Comparison of ENCODE assay signal across 10 cellular contexts in genomic region chr9:33151601-33152000, GRCh38. TPM values are rescaled to one million over a fixed set of nuclear protein-coding genes. Genes with fewer than 3 reads are reported as not detected.
DNase-seq lines count a peak whose midpoint lies in the region; ATAC-seq and TF ChIP-seq lines count a peak whose summit lies in the region.
"Had no signal": no experiment of that assay in that cellular context is flagged by ENCODE, and none has a peak within 500 bp of the region (broad histone marks: within the 10 kb centered on the region; RNA-seq: fewer than 3 reads in every experiment).

No MANE protein-coding gene starts in this region.

- H3K9me3 Mint-ChIP-seq in CD4-positive, CD25-positive, alpha-beta regulatory T cell = peaks cover 0 to 7% (median 0%) of the 10 kb centered on the region in 7 donors
- H3K9me3 Mint-ChIP-seq: activated CD4-positive, alpha-beta T cell treated with anti-CD3 and anti-CD28 coated beads, Interleukin-2, amount 10 ng/mL, durations not matched to agents 24 days and 14 days had no signal

- peaks cover 33% of the 10 kb centered on the region for H3K4me1 ChIP-seq in CD4-positive, CD25-positive, alpha-beta regulatory T cell (ENCODE audit: control insufficient read depth, insufficient read depth, low read length, poor library complexity, severe bottlenecking)
- H3K4me1 ChIP-seq in SJSA1 (replicated peaks) = peaks cover 16% of the 10 kb centered on the region

- H3K27me3 Mint-ChIP-seq in CD4-positive, CD25-positive, alpha-beta regulatory T cell = no peaks in the 10 kb centered on the region
- H3K27me3 Mint-ChIP-seq: activated CD4-positive, alpha-beta T cell treated with anti-CD3 and anti-CD28 coated beads, Interleukin-2, amount 10 ng/mL, durations not matched to agents 24 days and 14 days had no signal

- no peaks in the 10 kb centered on the region for H3K27me3 ChIP-seq in CD4-positive, CD25-positive, alpha-beta regulatory T cell (ENCODE audit: control insufficient read depth, insufficient read depth, low read length)
- H3K27me3 ChIP-seq in SJSA1 (replicated peaks) = no peaks in the 10 kb centered on the region

- DNase-seq in CD4-positive, CD25-positive, alpha-beta regulatory T cell = no peak
- DNase-seq in SJSA1 (ENCODE audit: low read depth in 1 of 2, low spot score in 2 of 2) (no peak), fibroblast of villous mesenchyme (ENCODE audit: low read depth) (no peak), sciatic nerve (ENCODE audit: low spot score) (no peak), SW480 (ENCODE audit: low spot score) (no peak), EL (no peak), NCI-H1436 (lab: John Stamatoyannopoulos, UW) (no peak)
- DNase-seq: activated CD4-positive, alpha-beta T cell treated with anti-CD3 and anti-CD28 coated beads, Interleukin-2, amount 10 ng/mL, durations not matched to agents 24 days and 14 days; NCI-H1105 treated with DMSO at 0.1 percent for 48 hours had no signal

- H3K27ac ChIP-seq in CD4-positive, CD25-positive, alpha-beta regulatory T cell (ENCODE audit: insufficient read depth, low read length, poor library complexity, severe bottlenecking) = no peak overlapping the region
- peak overlapping the region; percentile 21; the same call in 1 of the 2 replicates for H3K27ac ChIP-seq in SJSA1

- no peaks in the 10 kb centered on the region for H3K9me3 ChIP-seq in CD4-positive, CD25-positive, alpha-beta regulatory T cell (ENCODE audit: control insufficient read depth in 2 of 2, low read length in 2 of 2)
- H3K9me3 ChIP-seq in SJSA1 (replicated peaks) = no peaks in the 10 kb centered on the region

- H3K36me3 ChIP-seq in CD4-positive, CD25-positive, alpha-beta regulatory T cell (ENCODE audit: control insufficient read depth, insufficient read depth, low read length) = peaks cover 2% of the 10 kb centered on the region
- H3K36me3 ChIP-seq in SJSA1 = no peaks in the 10 kb centered on the region

- peak overlapping the region in 3 of 4 donors; percentile 23 to 87 (median 28) for H3K4me3 Mint-ChIP-seq in CD4-positive, CD25-positive, alpha-beta regulatory T cell
- H3K4me3 Mint-ChIP-seq: activated CD4-positive, alpha-beta T cell treated with anti-CD3 and anti-CD28 coated beads, Interleukin-2, amount 10 ng/mL, durations not matched to agents 24 days and 14 days had no signal

- intact Hi-C loops in sciatic nerve (cut with DNase I) = loop anchor here (10.0 kb wide), 1 partner anchor 767 kb away; the partner anchor contains the start of gene ACO1

- H3K27ac Mint-ChIP-seq in CD4-positive, CD25-positive, alpha-beta regulatory T cell = peak overlapping the region; percentile 78 to 88 (median 87)

- H3K4me3 ChIP-seq in CD4-positive, CD25-positive, alpha-beta regulatory T cell (ENCODE audit: low read depth, low read length) = no peak overlapping the region
- no peak overlapping the region for H3K4me3 ChIP-seq in SJSA1
- H3K4me3 ChIP-seq in fibroblast of villous mesenchyme (ENCODE audit: low read depth, low read length) = peak overlapping the region; percentile 12

- peaks cover 5% of the 10 kb centered on the region for H3K36me3 Mint-ChIP-seq in CD4-positive, CD25-positive, alpha-beta regulatory T cell

- ATAC-seq in CD4-positive, CD25-positive, alpha-beta regulatory T cell (ENCODE audit: low read depth in 2 of 2) = no peak
- ATAC-seq in sciatic nerve (peak; percentile 21), HG03095 (IDR thresholded peaks at IDR 0.05; ENCODE audit: unreplicated experiment) (no peak)

- TF ChIP-seq CTCF in fibroblast of villous mesenchyme (IDR thresholded peaks at IDR 0.05; ENCODE audit: insufficient read depth, low read depth, low read length) = no peak

- H3K4me1 Mint-ChIP-seq in CD4-positive, CD25-positive, alpha-beta regulatory T cell = peaks cover 53 to 93% (median 64%) of the 10 kb centered on the region in 4 donors

RNA-seq across cellular contexts. Expression of gene B4GALT1, which starts 15.5 kb away (rescaled TPM):
- total RNA-seq in CD4-positive, CD25-positive, alpha-beta regulatory T cell = 87.8 TPM
- 10 to 100 TPM; 18.8 to 21.7 (median 20.6) TPM for polyA plus RNA-seq in CD4-positive, CD25-positive, alpha-beta regulatory T cell
- 2.6 and 4.7 TPM in 2 replicates for total RNA-seq in SJSA1 (2014; rRNA removed; shearing (Covaris generic))
- total RNA-seq in fibroblast of villous mesenchyme = 23.8 and 28.5 TPM in 2 replicates
- total RNA-seq in sciatic nerve = 85.3 TPM
